In genomic region chr14:60251877-60252276, GRCh38 we compare ENCODE assay signal across 10 cellular contexts. TPM values are rescaled to one million over a fixed set of nuclear protein-coding genes. Genes with fewer than 3 reads are reported as not detected.
DNase-seq lines count a peak whose midpoint lies in the region; ATAC-seq and TF ChIP-seq lines count a peak whose summit lies in the region.
"Had no signal": no experiment of that assay in that cellular context is flagged by ENCODE, and none has a peak within 500 bp of the region (broad histone marks: within the 10 kb centered on the region; RNA-seq: fewer than 3 reads in every experiment).

No MANE protein-coding gene starts in this region.

- H3K27ac ChIP-seq in PC-3 (ENCODE audit: low read length), result no peak overlapping the region
- H3K27ac ChIP-seq in psoas muscle, result peak overlapping the region; percentile 100

- peak overlapping the region; percentile 88; the same call in 1 of the 2 replicates for H3K4me3 ChIP-seq in GM12864 (ENCODE audit: low read depth, low read length)
- peak overlapping the region; percentile 69 for H3K4me3 ChIP-seq in PC-3 (ENCODE audit: low read length)
- peak overlapping the region; percentile 69 for H3K4me3 ChIP-seq in epithelial cell of proximal tubule (ENCODE audit: low read depth, low read length)
- H3K4me3 ChIP-seq in psoas muscle, result peak overlapping the region; percentile 93

- DNase-seq in GM12864 (ENCODE audit: low read depth) (no peak), PC-3 (no peak), epithelial cell of proximal tubule (ENCODE audit: low read depth) (no peak), psoas muscle (no peak), NCI-H510A (lab: John Stamatoyannopoulos, UW) (no peak), kidney glomerular epithelial cell (lab: John Stamatoyannopoulos, UW) (no peak)
- DNase-seq: NCI-H226; stimulated activated CD4-positive, alpha-beta T cell treated with anti-CD3 and anti-CD28 coated beads, Interleukin-15, amount 100 ng/mL, for 24 hours; T1000 had no signal

- H3K4me2 ChIP-seq in PC-3 (ENCODE audit: low read length), result peak overlapping the region; percentile 79

- H3K36me3 ChIP-seq in PC-3 (ENCODE audit: low read depth, low read length) (no peaks in the 10 kb centered on the region), psoas muscle (ENCODE audit: insufficient read depth in 1 of 2, low read depth in 1 of 2) (no peaks in the 10 kb centered on the region)

- H3K79me2 ChIP-seq in PC-3 (ENCODE audit: low read length), result peaks cover 69% of the 10 kb centered on the region

- no TSS peak for BruUV-seq in PC-3 (replicated peaks; lab: Mats Ljungman, UMichigan)

- H3F3A ChIP-seq in PC-3 (ENCODE audit: low read length, unreplicated experiment), result no peaks in the 10 kb centered on the region

- intact Hi-C loops in PC-3 (cut with micrococcal nuclease) (loop anchor here (2.0 to 10.0 kb wide), 2 partner anchors 15 to 1013 kb away; no protein-coding TSS in a partner anchor), psoas muscle (cut with DNase I) (no loop called here)

- WGBS in psoas muscle, 3 donors, result 63 to 74% (median 67%) methylated on average over 1 of the region's 1 CpG

- H3K4me1 ChIP-seq in PC-3 (ENCODE audit: insufficient read depth, low read length), result peaks cover 30% of the 10 kb centered on the region
- H3K4me1 ChIP-seq in psoas muscle, result peaks cover 53% of the 10 kb centered on the region

- POLR2A ChIA-PET in PC-3 (lab: Charles Lee; ENCODE audit: unreplicated experiment), result interaction anchor here (0.5 kb wide), 1 partner anchor 23 kb away, joined by 3 read pairs; no protein-coding TSS in a partner anchor

- CTCF ChIA-PET in PC-3 (lab: Charles Lee), result interaction anchor here (1.8 kb wide), 1 partner anchor 14 kb away, joined by 7 read pairs; no protein-coding TSS in a partner anchor

- H3K9me3 ChIP-seq in PC-3 (ENCODE audit: low read length), result no peaks in the 10 kb centered on the region
- no peaks in the 10 kb centered on the region for H3K9me3 ChIP-seq in psoas muscle

- ATAC-seq in PC-3 (no peak), psoas muscle (no peak), GM19455 (IDR thresholded peaks at IDR 0.05; ENCODE audit: unreplicated experiment) (no peak)

- no peaks in the 10 kb centered on the region for H3K9me2 ChIP-seq in PC-3 (replicated peaks; ENCODE audit: low read length)

- no peaks in the 10 kb centered on the region for H3K27me3 ChIP-seq in PC-3 (ENCODE audit: low read length)
- H3K27me3 ChIP-seq in psoas muscle (ENCODE audit: insufficient read depth in 3 of 3, low read length in 2 of 3), result no peaks in the 10 kb centered on the region

- H3K9ac ChIP-seq in PC-3 (ENCODE audit: low read length), result no peak overlapping the region

- TF ChIP-seq CTCF in GM12864 (IDR thresholded peaks at IDR 0.05; ENCODE audit: low read depth, low read length, missing control alignments) (no peak), PC-3 (conservative IDR thresholded peaks at IDR 0.05; ENCODE audit: low read depth, low read length) (no peak), epithelial cell of proximal tubule (conservative IDR thresholded peaks at IDR 0.05; ENCODE audit: low read depth, low read length) (no peak), psoas muscle (IDR thresholded peaks at IDR 0.05) (no peak)

- H2AFZ ChIP-seq in PC-3 (ENCODE audit: low read length), result no peak overlapping the region

- H4K20me1 ChIP-seq in PC-3 (ENCODE audit: low read length), result peaks cover 39% of the 10 kb centered on the region

RNA-seq across cellular contexts. Expression of gene PPM1A, which starts 2.9 kb away (rescaled TPM):
- total RNA-seq in PC-3 (2014; rRNA removed) (69.3 and 69.4 TPM in 2 replicates), epithelial cell of proximal tubule (10.2 and 21.0 TPM in 2 replicates), psoas muscle (100 to 1,000 TPM; 123 to 154 (median 131) TPM)
- 100 to 1,000 TPM in 1 of 3 donors, 10 to 100 TPM in 2; 54.0 to 174 (median 54.2) TPM for polyA plus RNA-seq in psoas muscle
